In genomic region chr14:35934499-35934898, GRCh38 we compare ENCODE assay signal across 17 cellular contexts.
DNase-seq lines count a peak whose midpoint lies in the region; ATAC-seq, FAIRE-seq and TF ChIP-seq lines count a peak whose summit lies in the region.
"Had no signal": no experiment of that assay in that cellular context is flagged by ENCODE, and none has a peak within 500 bp of the region (broad histone marks: within the 10 kb centered on the region; RNA-seq: fewer than 3 reads in every experiment).

No MANE protein-coding gene starts in this region.

- ATAC-seq in GM18519 (IDR thresholded peaks at IDR 0.05; ENCODE audit: low FRiP score, unreplicated experiment), result peak; percentile 75
- peak; percentile 53 for ATAC-seq in GM19468 (IDR thresholded peaks at IDR 0.05; ENCODE audit: extremely low read depth, unreplicated experiment)
- ATAC-seq in HG03060 (IDR thresholded peaks at IDR 0.05; ENCODE audit: low read depth, unreplicated experiment), result peak; percentile 75
- ATAC-seq: pancreas had no signal

- no peak for TF ChIP-seq POLR2A in testis (IDR thresholded peaks at IDR 0.05)

- H3K4me1 ChIP-seq in testis, result no peaks in the 10 kb centered on the region
- H3K4me1 ChIP-seq: colonic mucosa, left ventricle myocardium inferior, pancreas, transverse colon had no signal

- H3K4me3 ChIP-seq in testis, result no peak overlapping the region
- H3K4me3 ChIP-seq: colonic mucosa, left ventricle myocardium inferior, pancreas, transverse colon had no signal

- H3K27me3 ChIP-seq in testis, result no peaks in the 10 kb centered on the region
- H3K27me3 ChIP-seq: colonic mucosa, pancreas, transverse colon had no signal

- WGBS in testis, 2 donors, result 45 to 47% methylated on average over 2 of the region's 2 CpGs

- DNase-seq in RCC 7860 (ENCODE audit: low spot score) (no peak), retina (no peak), T1000 (lab: John Stamatoyannopoulos, UW) (no peak), testis (no peak), LoVo (ENCODE audit: low spot score) (no peak)
- DNase-seq: activated gamma-delta T cell treated with Interleukin-2 at 50 U/mL for 16 hours; CD4-positive, alpha-beta T cell; colonic mucosa; foreskin fibroblast; left ventricle myocardium inferior; NCI-H1436 treated with DMSO at 0.1 percent for 48 hours; pancreas; T-helper 9 cell; transverse colon had no signal

- TF ChIP-seq CTCF in testis (IDR thresholded peaks at IDR 0.05), result no peak

- intact Hi-C loops in testis (cut with DNase I; ENCODE audit: low total_unique reads), result no loop called here

- H3K36me3 ChIP-seq in testis (ENCODE audit: low read depth, missing control alignments), result no peaks in the 10 kb centered on the region
- H3K36me3 ChIP-seq: colonic mucosa, left ventricle myocardium inferior, pancreas, transverse colon had no signal

- peak; percentile 75 for FAIRE-seq in RCC 7860 (lab: Jason Lieb, UNC)
- FAIRE-seq: pancreas had no signal

- H3K9me3 ChIP-seq in testis, result no peaks in the 10 kb centered on the region
- H3K9me3 ChIP-seq: colonic mucosa, left ventricle myocardium inferior, pancreas, transverse colon had no signal

- no peak overlapping the region for H3K27ac ChIP-seq in testis
- H3K27ac ChIP-seq: colonic mucosa, left ventricle myocardium inferior, pancreas, transverse colon had no signal
